ENCODE assay signal across 4 cellular contexts in genomic region chr14:29940482-29940881, GRCh38. TPM values are rescaled to one million over a fixed set of nuclear protein-coding genes. Genes with fewer than 3 reads are reported as not detected.
"Had no signal": no experiment of that assay in that cellular context is flagged by ENCODE, and none has a peak within 500 bp of the region (broad histone marks: within the 10 kb centered on the region; RNA-seq: fewer than 3 reads in every experiment).

No MANE protein-coding gene starts in this region.

- DNase-seq: GDM1, GF-D8 had no signal

- ATAC-seq: GM12878 had no signal

- H3K4me3 ChIP-seq: GM12878 had no signal

RNA-seq across cellular contexts. Expression of gene PRKD1, which starts 12.8 kb away (rescaled TPM):
- total RNA-seq: G401 had no signal
